23 cellular contexts compared by ENCODE assay signal in the genomic region with DNA sequence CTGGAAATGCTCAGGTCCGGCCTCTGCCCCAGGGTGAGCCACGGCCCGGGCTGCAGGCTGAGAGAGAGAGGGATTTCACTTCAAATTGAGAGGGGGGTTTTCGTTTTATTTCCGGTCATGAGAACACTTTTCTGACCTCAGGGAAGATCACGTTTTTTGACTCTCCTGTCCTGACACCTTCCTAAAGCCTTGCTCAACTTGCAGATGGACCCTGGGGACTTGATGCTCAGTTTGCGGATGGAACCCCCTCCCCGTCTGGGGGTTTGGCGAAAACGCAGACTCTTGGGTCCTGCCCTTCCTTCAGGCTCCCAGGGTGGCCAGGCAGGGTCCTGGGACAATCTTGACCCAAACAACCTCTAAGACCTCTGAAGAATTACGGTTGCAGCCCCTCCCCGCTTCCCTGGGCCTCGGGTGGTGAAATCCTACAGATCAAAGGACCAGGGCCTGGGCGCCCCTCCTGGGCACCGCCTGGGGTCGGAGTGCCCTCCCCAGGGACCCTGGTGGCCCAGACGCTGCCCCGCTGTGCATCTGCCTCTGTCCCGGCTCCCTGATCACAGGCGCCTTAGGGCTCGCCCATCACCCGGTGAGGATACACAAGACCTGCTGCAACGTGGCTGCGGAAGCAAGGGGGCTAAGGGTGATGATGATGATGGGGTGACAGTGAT.
DNase-seq lines count a peak whose midpoint lies in the region; ATAC-seq, FAIRE-seq and TF ChIP-seq lines count a peak whose summit lies in the region.
"Had no signal": no experiment of that assay in that cellular context is flagged by ENCODE, and none has a peak within 500 bp of the region (broad histone marks: within the 10 kb centered on the region; RNA-seq: fewer than 3 reads in every experiment).

No MANE protein-coding gene starts in this region.

- H3K4me1 ChIP-seq in K562 (replicated peaks in 1 of 2; ENCODE audit: control insufficient read depth in 2 of 2, insufficient read depth in 2 of 2, low read length in 2 of 2) (peaks cover 0 to 13% of the 10 kb centered on the region in 2 experiments; a peak in 3 of 5 replicates), smooth muscle cell (ENCODE audit: low read depth) (no peaks in the 10 kb centered on the region)

- no peak for TF ChIP-seq CTCF in K562 (IDR thresholded peaks at IDR 0.05 in 2 of 3, conservative IDR thresholded peaks at IDR 0.05 in 1 of 3; ENCODE audit: insufficient read depth in 2 of 3, low read depth in 1 of 3, low read length in 3 of 3)
- TF ChIP-seq CTCF in smooth muscle cell (IDR thresholded peaks at IDR 0.05; ENCODE audit: borderline replicate concordance, insufficient read depth, poor library complexity, severe bottlenecking): no peak

- no peak for TF ChIP-seq RAD21 in K562 (CRISPR knock-in tag; conservative IDR thresholded peaks at IDR 0.05 in 1 of 2, IDR thresholded peaks at IDR 0.05 in 1 of 2)

- 17% methylated on average over 23 of the region's 24 CpGs for WGBS in K562 (ENCODE audit: insufficient coverage, low coverage, missing lambda C conversion rate)
- 94% methylated on average over 24 of the region's 24 CpGs for WGBS in smooth muscle cell (ENCODE audit: low lambda C conversion rate)

- no peak for TF ChIP-seq POLR2A in K562 (conservative IDR thresholded peaks at IDR 0.05)

- H3F3A ChIP-seq in smooth muscle cell (ENCODE audit: low read depth): no peaks in the 10 kb centered on the region

- H3K4me2 ChIP-seq in K562 (ENCODE audit: insufficient read depth, low read length) (peak overlapping the region; percentile 79), smooth muscle cell (no peak overlapping the region)

- no peaks in the 10 kb centered on the region for H4K20me1 ChIP-seq in K562 (replicated peaks; ENCODE audit: control insufficient read depth, insufficient read depth, low read length)
- H4K20me1 ChIP-seq in smooth muscle cell (ENCODE audit: low read depth): no peaks in the 10 kb centered on the region

- H3K9me3 ChIP-seq in K562 (replicated peaks; ENCODE audit: control insufficient read depth, insufficient read depth, low read depth, low read length) (no peaks in the 10 kb centered on the region), smooth muscle cell (replicated peaks; ENCODE audit: low read depth) (no peaks in the 10 kb centered on the region)
- H3K9me3 ChIP-seq: MG63 had no signal

- H3K4me3 ChIP-seq in K562 (peak overlapping the region; percentile 31; the same call in 1 of the 2 replicates), smooth muscle cell (no peak overlapping the region)
- H3K4me3 ChIP-seq: MG63 had no signal

- H2AFZ ChIP-seq in K562 (ENCODE audit: low read depth, low read length) (peak overlapping the region; percentile 91; the same call in 1 of the 2 replicates), smooth muscle cell (ENCODE audit: low read depth) (no peak overlapping the region)

- H3K27ac ChIP-seq in K562 (ENCODE audit: extremely low read depth, low read depth, low read length): no peak overlapping the region
- peak overlapping the region; percentile 24 for H3K27ac ChIP-seq in smooth muscle cell (ENCODE audit: low read depth)
- H3K27ac ChIP-seq: 22Rv1 had no signal

- no TSS peak for BruUV-seq in K562 (replicated peaks; lab: Mats Ljungman, UMichigan)

- FAIRE-seq in K562 (lab: Jason Lieb, UNC): no peak
- FAIRE-seq: GM12892, GM18507, H1 had no signal

- in situ Hi-C loops in K562 (cut with MboI): no loop called here

- DNase-seq in DMS53 (lab: John Stamatoyannopoulos, UW) (peak; percentile 10), DMS53 treated with DMSO at 0.1 percent for 48 hours (lab: John Stamatoyannopoulos, UW; ENCODE audit: unreplicated experiment) (no peak), K562 (ENCODE audit: extremely low read depth in 1 of 4, low spot score in 3 of 4) (no peak), mesenteric fat pad (ENCODE audit: low spot score) (peak; percentile 88), smooth muscle cell (lab: John Stamatoyannopoulos, UW; ENCODE audit: unreplicated experiment) (no peak), NCI-H146 treated with DMSO at 0.1 percent for 48 hours (lab: John Stamatoyannopoulos, UW; ENCODE audit: unreplicated experiment) (no peak)
- DNase-seq: Calu3; CD4-positive, alpha-beta memory T cell; DMS79; Kasumi-1; MG63; NCI-H1048; NCI-H1436; NCI-H2029; NCI-H345; NCI-H526 had no signal

- H3K36me3 ChIP-seq in K562 (ENCODE audit: control insufficient read depth, insufficient read depth, low read length) (no peaks in the 10 kb centered on the region), smooth muscle cell (ENCODE audit: low read depth) (no peaks in the 10 kb centered on the region)
- H3K36me3 ChIP-seq: MG63 had no signal

- H3K79me2 ChIP-seq in K562 (ENCODE audit: control insufficient read depth, insufficient read depth, low read length) (no peaks in the 10 kb centered on the region), smooth muscle cell (ENCODE audit: low read depth) (no peaks in the 10 kb centered on the region)

- POLR2A ChIA-PET in K562 (lab: Yijun Ruan, JAX): interaction anchor here (1.3 kb wide), 1 partner anchor 18 kb away, joined by 4 read pairs; no protein-coding TSS in a partner anchor

- H3K27me3 ChIP-seq in K562 (ENCODE audit: control insufficient read depth in 2 of 2, insufficient read depth in 2 of 2, low read length in 2 of 2): peaks cover 19 to 55% of the 10 kb centered on the region in 2 experiments
- peaks cover 10% of the 10 kb centered on the region for H3K27me3 ChIP-seq in smooth muscle cell (ENCODE audit: low read depth)
- H3K27me3 ChIP-seq: MG63 had no signal

- no peaks in the 10 kb centered on the region for H3K9me1 ChIP-seq in K562 (ENCODE audit: control insufficient read depth, insufficient read depth, low read length)

- CTCF ChIA-PET in K562 (lab: Yijun Ruan, JAX; ENCODE audit: low intra/inter-chr PET ratio): no interaction called here

- intact Hi-C loops in K562 (cut with micrococcal nuclease): no loop called here

- TF ChIP-seq EP300 in K562 (IDR thresholded peaks at IDR 0.05; ENCODE audit: low read length): no peak

- H3K9ac ChIP-seq in K562 (ENCODE audit: insufficient read depth in 1 of 2, low read depth in 2 of 2, low read length in 2 of 2): no peak overlapping the region
- H3K9ac ChIP-seq in smooth muscle cell (ENCODE audit: low read depth): no peak overlapping the region

- ATAC-seq in K562: no peak
- ATAC-seq in HG03460 (IDR thresholded peaks at IDR 0.05; ENCODE audit: unreplicated experiment): no peak
- no peak for ATAC-seq in HG03095 (IDR thresholded peaks at IDR 0.05; ENCODE audit: unreplicated experiment)
- ATAC-seq: Panc1 had no signal

TF ChIP-seq in K562, 482 proteins besides CTCF, POLR2A, EP300 and RAD21:
- no peak for TF ChIP-seq ETS2 (tag; IDR thresholded peaks at IDR 0.05; ENCODE audit: borderline replicate concordance, poor library complexity, severe bottlenecking)

Comparison
In these comparisons a context has a peak if more than half of its experiments do, and no peak if none do; other contexts are left out.
1. DNase-seq: peak in DMS53 (single experiment) and mesenteric fat pad (single experiment); none in DMS53 treated with DMSO at 0.1 percent for 48 hours (single experiment), K562 (0 of 4), smooth muscle cell (single experiment) and NCI-H146 treated with DMSO at 0.1 percent for 48 hours (single experiment).